ENCODE assay signal across 10 cellular contexts in genomic region chr4:38621004-38621684, GRCh38. TPM values are rescaled to one million over a fixed set of nuclear protein-coding genes. Genes with fewer than 3 reads are reported as not detected.
DNase-seq lines count a peak whose midpoint lies in the region; ATAC-seq and TF ChIP-seq lines count a peak whose summit lies in the region.
"Had no signal": no experiment of that assay in that cellular context is flagged by ENCODE, and none has a peak within 500 bp of the region (broad histone marks: within the 10 kb centered on the region; RNA-seq: fewer than 3 reads in every experiment).

No MANE protein-coding gene starts in this region.

- ATAC-seq in HG03139 (IDR thresholded peaks at IDR 0.05; ENCODE audit: unreplicated experiment) (no peak), HG03135 (IDR thresholded peaks at IDR 0.05; ENCODE audit: unreplicated experiment) (no peak)
- ATAC-seq: SK-N-SH treated with all-trans-retinoic acid at 6 μM for 48 hours had no signal

- no peaks in the 10 kb centered on the region for H3K36me3 ChIP-seq in HEK293 (ENCODE audit: control insufficient read depth in 2 of 2, insufficient read depth in 1 of 2, low read length in 2 of 2)
- no peaks in the 10 kb centered on the region for H3K36me3 ChIP-seq in esophagus muscularis mucosa
- H3K36me3 ChIP-seq: ovary had no signal

- no peaks in the 10 kb centered on the region for H3K9me3 ChIP-seq in HEK293 (ENCODE audit: control insufficient read depth, insufficient read depth, low read depth, low read length)
- H3K9me3 ChIP-seq in esophagus muscularis mucosa: no peaks in the 10 kb centered on the region
- H3K9me3 ChIP-seq: ovary had no signal

- TF ChIP-seq CTCF in HEK293 (tag by site-specific recombination; IDR thresholded peaks at IDR 0.05) (no peak), esophagus muscularis mucosa (IDR thresholded peaks at IDR 0.05) (no peak)

- no peaks in the 10 kb centered on the region; the same call in 1 of the 2 replicates for H3K4me1 ChIP-seq in HEK293 (ENCODE audit: control insufficient read depth, insufficient read depth, low read length)
- peaks cover 4 to 30% (median 19%) of the 10 kb centered on the region in 4 donors for H3K4me1 ChIP-seq in esophagus muscularis mucosa

- POLR2A ChIA-PET in HEK293 (lab: Yijun Ruan, JAX): no interaction called here

- H3K27me3 ChIP-seq in esophagus muscularis mucosa: no peaks in the 10 kb centered on the region
- H3K27me3 ChIP-seq: ovary had no signal

- WGBS in esophagus muscularis mucosa: 82% methylated on average over 9 of the region's 9 CpGs

- TF ChIP-seq POLR2A in esophagus muscularis mucosa (IDR thresholded peaks at IDR 0.05; ENCODE audit: low read depth): no peak

- DNase-seq in NCI-H774 (lab: John Stamatoyannopoulos, UW) (peak; percentile 4), esophagus muscularis mucosa (ENCODE audit: extremely low spot score) (peak; percentile 86), HK-2 (ENCODE audit: unreplicated experiment) (no peak)
- DNase-seq in activated CD4-positive, alpha-beta T cell treated with anti-CD3 and anti-CD28 coated beads, Interleukin-2, amount 50 U/mL, for 4 hours: no peak

- no peak overlapping the region for H3K4me3 ChIP-seq in HEK293 (ENCODE audit: low read depth, low read length)
- no peak overlapping the region for H3K4me3 ChIP-seq in esophagus muscularis mucosa
- no peak overlapping the region for H3K4me3 ChIP-seq in skin epidermis
- H3K4me3 ChIP-seq: ovary had no signal

- H3K27ac ChIP-seq in HEK293 (ENCODE audit: extremely low read depth, low read depth, low read length) (peak overlapping the region; percentile 47; the same call in 1 of the 2 replicates), esophagus muscularis mucosa (replicated peaks in 1 of 4) (no peak overlapping the region), skin epidermis (peak overlapping the region in 16 of 21 experiments; percentile 22 to 71 (median 55))
- H3K27ac ChIP-seq: ovary had no signal

- intact Hi-C loops in esophagus muscularis mucosa (cut with DNase I): no loop called here

- no peak for TF ChIP-seq EP300 in esophagus muscularis mucosa (IDR thresholded peaks at IDR 0.05)

- CTCF ChIA-PET in HEK293 (lab: Yijun Ruan, JAX): interaction anchor here (0.9 kb wide), 1 partner anchor 55 kb away, joined by 5 read pairs; no protein-coding TSS in a partner anchor

TF ChIP-seq in HEK293, 187 proteins besides CTCF, POLR2A, EP300 and RAD21 (continues in another document):
- TF ChIP-seq ZNF521 (tag by site-specific recombination; IDR thresholded peaks at IDR 0.05): no peak
- TF ChIP-seq ZNF585B (tag by site-specific recombination; IDR thresholded peaks at IDR 0.05): no peak
- no peak for TF ChIP-seq ZNF777 (tag by site-specific recombination; IDR thresholded peaks at IDR 0.05; ENCODE audit: borderline replicate concordance)
- no peak for TF ChIP-seq ZNF473 (tag by site-specific recombination; IDR thresholded peaks at IDR 0.05)
- TF ChIP-seq ZNF16 (tag by site-specific recombination; IDR thresholded peaks at IDR 0.05; ENCODE audit: low read depth): no peak
- no peak for TF ChIP-seq ZNF18 (tag by site-specific recombination; IDR thresholded peaks at IDR 0.05)
- TF ChIP-seq ZNF785 (tag by site-specific recombination; IDR thresholded peaks at IDR 0.05): no peak
- TF ChIP-seq ZNF24 (tag by site-specific recombination; IDR thresholded peaks at IDR 0.05): peak; percentile 84; the same call in 1 of the 2 replicates
- no peak for TF ChIP-seq MEIS1 (CRISPR knock-in tag; IDR thresholded peaks at IDR 0.05; ENCODE audit: borderline replicate concordance)
- TF ChIP-seq ZNF324 (tag by site-specific recombination; IDR thresholded peaks at IDR 0.05): peak; percentile 44; the same call in 1 of the 2 replicates
- no peak for TF ChIP-seq ZIC2 (tag by site-specific recombination; IDR thresholded peaks at IDR 0.05)
- no peak for TF ChIP-seq ZNF2 (tag by site-specific recombination; IDR thresholded peaks at IDR 0.05)
- TF ChIP-seq WT1 (tag by site-specific recombination; IDR thresholded peaks at IDR 0.05): 0 out of 2 replicates have a peak, but pooled peaks have one; percentile 36
- no peak for TF ChIP-seq ZNF23 (tag by site-specific recombination; IDR thresholded peaks at IDR 0.05; ENCODE audit: borderline replicate concordance)
- TF ChIP-seq PBX3 (CRISPR knock-in tag; IDR thresholded peaks at IDR 0.05): no peak
- TF ChIP-seq ZNF660 (tag by site-specific recombination; IDR thresholded peaks at IDR 0.05): peak; percentile 100
- no peak for TF ChIP-seq ZNF274 (IDR thresholded peaks at IDR 0.05; ENCODE audit: low read length)
- TF ChIP-seq ZNF274 (tag by site-specific recombination; IDR thresholded peaks at IDR 0.05; ENCODE audit: borderline replicate concordance): no peak
- peak; percentile 51; the same call in 1 of the 2 replicates for TF ChIP-seq ZNF558 (tag by site-specific recombination; IDR thresholded peaks at IDR 0.05)
- no peak for TF ChIP-seq ZSCAN18 (tag by site-specific recombination; IDR thresholded peaks at IDR 0.05)
- peak; percentile 84; the same call in 1 of the 2 replicates for TF ChIP-seq ZSCAN30 (tag by site-specific recombination; IDR thresholded peaks at IDR 0.05)
- no peak for TF ChIP-seq HIC1 (tag by site-specific recombination; IDR thresholded peaks at IDR 0.05)
- TF ChIP-seq PRDM1 (tag by site-specific recombination; IDR thresholded peaks at IDR 0.05): peak; percentile 62; the same call in 1 of the 2 replicates
- TF ChIP-seq HOXD13 (CRISPR knock-in tag; IDR thresholded peaks at IDR 0.05; ENCODE audit: borderline replicate concordance): no peak
- peak; percentile 38; the same call in 1 of the 2 replicates for TF ChIP-seq ZBTB17 (tag by site-specific recombination; IDR thresholded peaks at IDR 0.05)
- TF ChIP-seq ZNF37A (tag by site-specific recombination; IDR thresholded peaks at IDR 0.05): no peak
- peak; percentile 80 for TF ChIP-seq KLF8 (tag by site-specific recombination; IDR thresholded peaks at IDR 0.05)
- no peak for TF ChIP-seq ZNF626 (tag by site-specific recombination; IDR thresholded peaks at IDR 0.05)
- TF ChIP-seq KLF7 (tag by site-specific recombination; IDR thresholded peaks at IDR 0.05; ENCODE audit: borderline replicate concordance): peak; percentile 76; the same call in 1 of the 2 replicates

RNA-seq across cellular contexts. Expression of gene KLF3, which starts 42.9 kb away (rescaled TPM):
- 10 to 100 TPM; 30.8 to 50.4 (median 40.4) TPM for total RNA-seq in esophagus muscularis mucosa

Comparison
In these comparisons a context has a peak if more than half of its experiments do, and no peak if none do; other contexts are left out.
1. H3K27ac ChIP-seq: peak in HEK293 (single experiment) and skin epidermis (16 of 21); none in esophagus muscularis mucosa (0 of 4).
2. DNase-seq: peak in NCI-H774 (single experiment) and esophagus muscularis mucosa (single experiment); none in activated CD4-positive, alpha-beta T cell treated with anti-CD3 and anti-CD28 coated beads, Interleukin-2, amount 50 U/mL, for 4 hours (0 of 2) and HK-2 (single experiment).